Comparison of ENCODE assay signal across 24 cellular contexts in genomic region chr5:161744276-161744675, GRCh38. TPM values are rescaled to one million over a fixed set of nuclear protein-coding genes. Genes with fewer than 3 reads are reported as not detected.
DNase-seq lines count a peak whose midpoint lies in the region; ATAC-seq, FAIRE-seq and TF ChIP-seq lines count a peak whose summit lies in the region.
"Had no signal": no experiment of that assay in that cellular context is flagged by ENCODE, and none has a peak within 500 bp of the region (broad histone marks: within the 10 kb centered on the region; RNA-seq: fewer than 3 reads in every experiment).

No MANE protein-coding gene starts in this region.

- H3K9me3 ChIP-seq in H1 (ENCODE audit: insufficient read depth in 2 of 2, low read depth in 1 of 2, low read length in 1 of 2) (no peaks in the 10 kb centered on the region), kidney (ENCODE audit: control insufficient read depth in 1 of 2, low read length in 2 of 2) (peaks cover 0 to 2% of the 10 kb centered on the region in 2 donors), spleen (peaks cover 0 to 28% (median 19%) of the 10 kb centered on the region in 8 donors), HAP-1 (no peaks in the 10 kb centered on the region)
- H3K9me3 ChIP-seq: BE2C, BLaER1, Caco-2 had no signal

- DNase-seq in H1 (ENCODE audit: low read depth in 1 of 2, low spot score in 2 of 2) (no peak), kidney (peak; percentile 23), spleen (peak; percentile 67), HAP-1 (ENCODE audit: low spot score in 2 of 2) (no peak)
- DNase-seq: 8988T; ACHN; BE2C; C1 segment of cervical spinal cord; Caco-2; Calu3; CD4-positive, alpha-beta T cell; CD8-positive, alpha-beta T cell; DMS79 treated with DMSO at 0.1 percent for 48 hours; GF-D8 had no signal

- H3K27ac ChIP-seq in H1 (ENCODE audit: low read depth, low read length) (no peak overlapping the region), kidney (ENCODE audit: low read depth in 2 of 2, low read length in 2 of 2) (no peak overlapping the region), spleen (no peak overlapping the region)
- H3K27ac ChIP-seq: BLaER1 had no signal

- CTCF ChIA-PET in H1 (lab: Charles Lee; ENCODE audit: partially characterized antibody): interaction anchor here (1.1 to 1.7 kb wide), 2 partner anchors 69 to 117 kb away, joined by 3 read pairs; no protein-coding TSS in a partner anchor

- TF ChIP-seq POLR2A in H1 (IDR thresholded peaks at IDR 0.05; ENCODE audit: control extremely low read depth in 1 of 2, low read depth in 2 of 2, low read length in 2 of 2): no peak
- TF ChIP-seq POLR2A in spleen (IDR thresholded peaks at IDR 0.05): no peak

- H4K5ac ChIP-seq in H1 (ENCODE audit: insufficient read length, low read depth, low read length): no peak overlapping the region

- no peaks in the 10 kb centered on the region for H3K79me2 ChIP-seq in H1 (ENCODE audit: control insufficient read depth in 1 of 2, insufficient read depth in 2 of 2, low read length in 2 of 2)

- no peak overlapping the region for H2BK12ac ChIP-seq in H1 (ENCODE audit: low read depth, low read length)

- peak overlapping the region; percentile 53; the same call in 1 of the 2 replicates for H2AFZ ChIP-seq in H1 (ENCODE audit: low read length)

- H3K23ac ChIP-seq in H1 (ENCODE audit: insufficient read length): no peak overlapping the region

- H3K56ac ChIP-seq in H1 (replicated peaks; ENCODE audit: insufficient read length, low read depth, low read length): no peak overlapping the region

- no peaks in the 10 kb centered on the region for H3K36me3 ChIP-seq in H1 (ENCODE audit: control insufficient read depth in 2 of 4, insufficient read depth in 4 of 4, low read length in 3 of 4)
- no peaks in the 10 kb centered on the region for H3K36me3 ChIP-seq in kidney (ENCODE audit: control insufficient read depth in 1 of 2, insufficient read depth in 2 of 2, low read length in 2 of 2)
- H3K36me3 ChIP-seq in spleen: no peaks in the 10 kb centered on the region
- H3K36me3 ChIP-seq in HAP-1 (replicated peaks): no peaks in the 10 kb centered on the region
- H3K36me3 ChIP-seq: BE2C, BLaER1 had no signal

- H3K4me1 ChIP-seq in H1 (replicated peaks in 1 of 4; ENCODE audit: control insufficient read depth in 3 of 4, insufficient read depth in 4 of 4, low read length in 3 of 4) (no peaks in the 10 kb centered on the region), kidney (ENCODE audit: control insufficient read depth in 1 of 2, insufficient read depth in 1 of 2, low read depth in 1 of 2, low read length in 2 of 2) (no peaks in the 10 kb centered on the region), spleen (no peaks in the 10 kb centered on the region), HAP-1 (no peaks in the 10 kb centered on the region)
- H3K4me1 ChIP-seq: BE2C, Caco-2 had no signal

- H2BK15ac ChIP-seq in H1 (ENCODE audit: low read length): no peak overlapping the region

- H3K4me2 ChIP-seq in H1 (ENCODE audit: insufficient read depth in 1 of 2, low read depth in 2 of 2, low read length in 2 of 2): no peak overlapping the region
- H3K4me2 ChIP-seq: BLaER1 had no signal

- FAIRE-seq in H1 (lab: Jason Lieb, UNC) (no peak), kidney (lab: Jason Lieb, UNC) (no peak)
- FAIRE-seq: A204.1, D721Med, G401.6, GM12891, GM19239 had no signal

- H4K91ac ChIP-seq in H1 (replicated peaks; ENCODE audit: insufficient read length, low read length): no peak overlapping the region

- no peak overlapping the region for H3K4ac ChIP-seq in H1 (replicated peaks; ENCODE audit: insufficient read length, low read depth, low read length)

- TF ChIP-seq RAD21 in H1 (IDR thresholded peaks at IDR 0.05 in 1 of 2, conservative IDR thresholded peaks at IDR 0.05 in 1 of 2; ENCODE audit: low read depth in 2 of 2, low read length in 2 of 2): no peak

- H3K27me3 ChIP-seq in H1 (replicated peaks in 1 of 4; ENCODE audit: control insufficient read depth in 3 of 4, extremely low read depth in 1 of 4, insufficient read depth in 3 of 4, low read length in 3 of 4) (no peaks in the 10 kb centered on the region), spleen (replicated peaks in 1 of 7) (no peaks in the 10 kb centered on the region), HAP-1 (ENCODE audit: low read depth) (no peaks in the 10 kb centered on the region)
- H3K27me3 ChIP-seq: BE2C, BLaER1 had no signal

- H3K23me2 ChIP-seq in H1 (ENCODE audit: low read depth, low read length): no peaks in the 10 kb centered on the region

- H2BK5ac ChIP-seq in H1 (ENCODE audit: low read depth, low read length): no peak overlapping the region

- no peak for TF ChIP-seq EP300 in H1 (IDR thresholded peaks at IDR 0.05; ENCODE audit: borderline replicate concordance in 1 of 2, low read depth in 2 of 2, low read length in 2 of 2)

- H3K18ac ChIP-seq in H1 (ENCODE audit: extremely low read depth, low read length): no peak overlapping the region

- in situ Hi-C loops in HAP-1 (cut with MboI; ENCODE audit: low sequenced_read_pairs): no loop called here

- H3K4me3 ChIP-seq in H1 (ENCODE audit: extremely low read depth in 1 of 4, insufficient read depth in 2 of 4, low read depth in 3 of 4, low read length in 4 of 4) (no peak overlapping the region), kidney (ENCODE audit: low read length in 2 of 2) (no peak overlapping the region), spleen (no peak overlapping the region), HAP-1 (no peak overlapping the region)
- H3K4me3 ChIP-seq: BLaER1 had no signal

- H3K79me1 ChIP-seq in H1 (ENCODE audit: low read depth, low read length): no peaks in the 10 kb centered on the region

- H3K14ac ChIP-seq in H1 (ENCODE audit: insufficient read length): no peak overlapping the region

- TF ChIP-seq CTCF in H1 (IDR thresholded peaks at IDR 0.05; ENCODE audit: control extremely low read depth in 1 of 3, insufficient read depth in 1 of 3, low read depth in 1 of 3, low read length in 3 of 3) (no peak), kidney (IDR thresholded peaks at IDR 0.05; ENCODE audit: borderline replicate concordance, extremely low read depth, insufficient read depth) (no peak), spleen (IDR thresholded peaks at IDR 0.05 in 8 of 11, conservative IDR thresholded peaks at IDR 0.05 in 3 of 11) (no peak)

- POLR2A ChIA-PET in H1 (lab: Charles Lee; ENCODE audit: partially characterized antibody): no interaction called here

- H2AK5ac ChIP-seq in H1 (ENCODE audit: low read depth, low read length): no peak overlapping the region

- no peak overlapping the region for H4K8ac ChIP-seq in H1 (ENCODE audit: extremely low read depth, insufficient read depth, low read length)

- H4K20me1 ChIP-seq in H1 (replicated peaks in 1 of 2; ENCODE audit: control insufficient read depth in 1 of 2, insufficient read depth in 2 of 2, low read length in 2 of 2): no peaks in the 10 kb centered on the region
- H4K20me1 ChIP-seq: BLaER1 had no signal

- no peak overlapping the region for H3K9ac ChIP-seq in H1 (replicated peaks in 1 of 4; ENCODE audit: extremely low read depth in 1 of 4, low read depth in 3 of 4, low read length in 3 of 4)
- no peak overlapping the region for H3K9ac ChIP-seq in kidney (ENCODE audit: low read length in 2 of 2)
- H3K9ac ChIP-seq: BLaER1 had no signal

- ATAC-seq in HG03460 (IDR thresholded peaks at IDR 0.05; ENCODE audit: unreplicated experiment) (no peak), HG03280 (IDR thresholded peaks at IDR 0.05; ENCODE audit: unreplicated experiment) (no peak)
- ATAC-seq: CD8-positive, alpha-beta T cell had no signal

- H2BK20ac ChIP-seq in H1 (ENCODE audit: low read length): no peak overlapping the region

- WGBS in H1 (ENCODE audit: extremely low coverage in 1 of 2, insufficient coverage in 1 of 2, insufficient read length in 1 of 2, insufficient replicate concordance in 2 of 2, low coverage in 1 of 2, low lambda C conversion rate in 2 of 2, missing lambda C conversion rate in 1 of 2), 2 experiments: 87% methylated on average over 2 of the region's 2 CpGs; no CpG with 5 or more reads in 1 of the 2 experiments
- 73 to 85% (median 80%) methylated on average over 1 to 2 of the region's 2 CpGs for WGBS in spleen, 5 donors

- H2BK120ac ChIP-seq in H1 (replicated peaks; ENCODE audit: low read depth, low read length): no peak overlapping the region

- intact Hi-C loops in kidney (cut with DNase I): no loop called here
- intact Hi-C loops in spleen (cut with DNase I; ENCODE audit: low total_unique reads): no loop called here

TF ChIP-seq in H1, 55 proteins besides CTCF, POLR2A, EP300 and RAD21 (continues in another document):
- TF ChIP-seq KDM4A (IDR thresholded peaks at IDR 0.05; ENCODE audit: low read depth, low read length, severe bottlenecking) (no peak), NANOG (IDR thresholded peaks at IDR 0.05; ENCODE audit: insufficient read depth, low read depth, low read length, poor library complexity, severe bottlenecking) (no peak), RBBP5 (IDR thresholded peaks at IDR 0.05; ENCODE audit: borderline replicate concordance, low read depth, low read length) (no peak), EGR1 (IDR thresholded peaks at IDR 0.05; ENCODE audit: borderline replicate concordance, low read depth, low read length) (no peak), CBX5 (IDR thresholded peaks at IDR 0.05; ENCODE audit: low read depth, low read length) (no peak), SP1 (IDR thresholded peaks at IDR 0.05; ENCODE audit: low read depth, low read length) (no peak), TCF12 (IDR thresholded peaks at IDR 0.05; ENCODE audit: low read depth, low read length) (no peak), RNF2 (IDR thresholded peaks at IDR 0.05; ENCODE audit: borderline replicate concordance, low read depth, low read length, missing control alignments, poor library complexity, severe bottlenecking) (no peak), BRCA1 (IDR thresholded peaks at IDR 0.05; ENCODE audit: low read depth, low read length) (no peak), JUN (IDR thresholded peaks at IDR 0.05; ENCODE audit: low read depth, low read length) (no peak), JUND (IDR thresholded peaks at IDR 0.05; ENCODE audit: low read length) (no peak)

RNA-seq across cellular contexts. Expression of gene GABRA6, which starts 58.8 kb away (rescaled TPM):
- total RNA-seq in H1 (2021; fragmentation: NEBNext Ultra II Directional; extraction: Animal tissue kit (Norgen Biotek cat#: 25700)): not detected in 2 replicates
- polyA plus RNA-seq in H1 (2011; rRNA removed): not detected in 2 replicates
- polyA plus RNA-seq in H1 (2011; cell fraction: cytosol; rRNA removed): not detected
- polyA plus RNA-seq in H1 (2011; cell fraction: nucleus; rRNA removed): not detected
- polyA plus RNA-seq in H1 (2012, experiment 1 of 2): not detected in 4 replicates
- not detected for polyA plus RNA-seq in H1 (2012, experiment 2 of 2)
- polyA plus RNA-seq in H1 (2013, experiment 1 of 2): not detected
- polyA plus RNA-seq in H1 (2013, experiment 2 of 2): not detected
- polyA minus RNA-seq in H1 (2011; rRNA and poly(A)+ RNA removed): not detected in 2 replicates
- polyA minus RNA-seq in H1 (2011; cell fraction: cytosol; rRNA and poly(A)+ RNA removed): not detected
- not detected for polyA minus RNA-seq in H1 (2011; cell fraction: nucleus; rRNA and poly(A)+ RNA removed)
- total RNA-seq in kidney: not detected
- polyA plus RNA-seq in kidney (ENCODE audit: insufficient read depth, low read depth, low replicate concordance): not detected
- total RNA-seq in spleen: not detected
- under 1 TPM in 1 of 3 donors, not detected in 2; 0.07 TPM for polyA plus RNA-seq in spleen
- total RNA-seq: A673; Caco-2; Calu3; CD4-positive, alpha-beta T cell; CD8-positive, alpha-beta T cell had no signal
- polyA plus RNA-seq: AG04450 had no signal

Comparison
In these comparisons a context has a peak if more than half of its experiments do, and no peak if none do; other contexts are left out.
1. DNase-seq: peak in kidney (single experiment) and spleen (single experiment); none in H1 (0 of 2) and HAP-1 (0 of 2).